In the genomic region with DNA sequence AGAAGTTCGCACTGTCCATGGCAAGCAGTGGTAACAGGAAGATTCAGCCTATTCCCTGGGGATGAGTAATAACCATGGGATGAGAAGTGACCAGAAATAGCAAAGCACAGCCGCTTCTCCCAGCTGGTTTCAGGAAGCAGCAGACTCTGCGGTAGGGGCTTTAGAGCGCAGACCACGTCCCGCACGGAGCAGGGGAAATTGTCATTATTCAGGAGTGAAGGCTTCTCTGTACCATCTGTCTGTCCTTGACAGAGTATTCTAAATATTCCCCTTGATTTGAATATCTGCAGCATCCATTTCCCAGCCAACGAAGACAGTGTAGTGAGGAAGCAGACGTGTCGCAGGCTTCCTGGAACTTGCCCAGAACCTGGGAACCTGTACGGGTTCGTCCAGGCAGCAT, we compare ENCODE assay signal across 20 cellular contexts.
DNase-seq lines count a peak whose midpoint lies in the region; ATAC-seq, FAIRE-seq and TF ChIP-seq lines count a peak whose summit lies in the region.
"Had no signal": no experiment of that assay in that cellular context is flagged by ENCODE, and none has a peak within 500 bp of the region (broad histone marks: within the 10 kb centered on the region; RNA-seq: fewer than 3 reads in every experiment).

No MANE protein-coding gene starts in this region.

- CTCF ChIA-PET in HepG2 (lab: Yijun Ruan, JAX; ENCODE audit: low intra/inter-chr PET ratio, low total read pairs): no interaction called here

- ATAC-seq in HepG2: no peak
- ATAC-seq: left lobe of liver, natural killer cell had no signal

- in situ Hi-C loops in HepG2 (cut with HindIII; ENCODE audit: extremely low pct_ligation_motif_present, low pct_unique_long_range_greater_than_20kb): no loop called here

- no peaks in the 10 kb centered on the region for H3K79me2 ChIP-seq in fibroblast of lung (ENCODE audit: control insufficient read depth, insufficient read depth, low read length)
- H3K79me2 ChIP-seq in HepG2 (ENCODE audit: insufficient read depth, low read length): no peaks in the 10 kb centered on the region

- no peaks in the 10 kb centered on the region for H4K20me1 ChIP-seq in BLaER1
- no peaks in the 10 kb centered on the region for H4K20me1 ChIP-seq in fibroblast of lung (ENCODE audit: control insufficient read depth, extremely low read depth, insufficient read depth, low read length)
- no peaks in the 10 kb centered on the region for H4K20me1 ChIP-seq in HepG2 (ENCODE audit: insufficient read depth, low read length)

- TF ChIP-seq EP300 in HepG2 (IDR thresholded peaks at IDR 0.05; ENCODE audit: low read depth in 2 of 2, low read length in 2 of 2) (no peak), HepG2 (CRISPR knock-in tag; IDR thresholded peaks at IDR 0.05; ENCODE audit: borderline replicate concordance) (no peak)

- H3K4me2 ChIP-seq in BLaER1 (peak overlapping the region; percentile 45), fibroblast of lung (ENCODE audit: extremely low read depth, insufficient read depth, low read length) (no peak overlapping the region), HepG2 (ENCODE audit: low read depth, low read length) (no peak overlapping the region)

- H3K4me1 ChIP-seq in BLaER1 (peaks cover 35% of the 10 kb centered on the region), fibroblast of lung (ENCODE audit: control insufficient read depth, extremely low read depth, insufficient read depth, low read length) (peaks cover 2% of the 10 kb centered on the region), Peyer's patch (no peaks in the 10 kb centered on the region), HepG2 (ENCODE audit: insufficient read depth, low read length) (peaks cover 47% of the 10 kb centered on the region)
- H3K4me1 ChIP-seq: transverse colon had no signal

- no peaks in the 10 kb centered on the region for H3K36me3 ChIP-seq in BLaER1
- H3K36me3 ChIP-seq in fibroblast of lung (ENCODE audit: control insufficient read depth, insufficient read depth, low read length): no peaks in the 10 kb centered on the region
- H3K36me3 ChIP-seq in Peyer's patch: no peaks in the 10 kb centered on the region
- no peaks in the 10 kb centered on the region for H3K36me3 ChIP-seq in HepG2 (replicated peaks in 1 of 2; ENCODE audit: control insufficient read depth in 1 of 2, insufficient read depth in 2 of 2, low read length in 2 of 2)
- H3K36me3 ChIP-seq: transverse colon had no signal

- TF ChIP-seq POLR2A in Peyer's patch (IDR thresholded peaks at IDR 0.05) (no peak), HepG2 (IDR thresholded peaks at IDR 0.05; ENCODE audit: insufficient read depth in 1 of 2, low read depth in 2 of 2, low read length in 2 of 2) (no peak)

- POLR2A ChIA-PET in HepG2 (lab: Yijun Ruan, JAX): no interaction called here

- no TSS peak for BruUV-seq in HepG2 (replicated peaks; lab: Mats Ljungman, UMichigan)

- H3K4me3 ChIP-seq in BLaER1 (no peak overlapping the region), fibroblast of lung (replicated peaks in 1 of 4; ENCODE audit: control extremely low read depth in 1 of 4, insufficient read depth in 1 of 4, low read depth in 3 of 4, low read length in 4 of 4) (no peak overlapping the region), Peyer's patch (no peak overlapping the region), HepG2 (replicated peaks in 1 of 3; ENCODE audit: insufficient read depth in 1 of 3, low read depth in 2 of 3, low read length in 3 of 3) (no peak overlapping the region)
- H3K4me3 ChIP-seq: transverse colon had no signal

- TF ChIP-seq CTCF in fibroblast of lung (conservative IDR thresholded peaks at IDR 0.05 in 1 of 2, IDR thresholded peaks at IDR 0.05 in 1 of 2; ENCODE audit: low read depth in 1 of 2, low read length in 2 of 2): no peak
- no peak for TF ChIP-seq CTCF in Peyer's patch (IDR thresholded peaks at IDR 0.05)
- TF ChIP-seq CTCF in HepG2 (CRISPR knock-in tag; IDR thresholded peaks at IDR 0.05): no peak

- H3K9me3 ChIP-seq in BLaER1: peaks cover 40% of the 10 kb centered on the region
- H3K9me3 ChIP-seq in fibroblast of lung (ENCODE audit: control insufficient read depth, insufficient read depth, low read depth, low read length): no peaks in the 10 kb centered on the region
- H3K9me3 ChIP-seq in Peyer's patch: no peaks in the 10 kb centered on the region
- H3K9me3 ChIP-seq in HepG2 (ENCODE audit: low read length): no peaks in the 10 kb centered on the region
- H3K9me3 ChIP-seq: transverse colon had no signal

- WGBS in HepG2 (ENCODE audit: low lambda C conversion rate): 89% methylated on average over 12 of the region's 12 CpGs

- FAIRE-seq in HepG2 (lab: Jason Lieb, UNC): no peak

- H2AFZ ChIP-seq in fibroblast of lung (ENCODE audit: low read length) (no peak overlapping the region), HepG2 (ENCODE audit: low read length) (no peak overlapping the region)

- intact Hi-C loops in HepG2 (cut with micrococcal nuclease; ENCODE audit: unreplicated experiment): no loop called here

- H3K9ac ChIP-seq in BLaER1 (no peak overlapping the region), fibroblast of lung (ENCODE audit: insufficient read depth, low read length) (no peak overlapping the region), HepG2 (ENCODE audit: insufficient read depth, low read depth, low read length) (no peak overlapping the region)

- DNase-seq in LHCN-M2 (ENCODE audit: low read depth) (peak; percentile 80), fibroblast of lung (ENCODE audit: low read depth in 2 of 2) (peak; percentile 68 to 81), occipital lobe (lab: John Stamatoyannopoulos, UW) (peak; percentile 29), NCI-H1694 (lab: John Stamatoyannopoulos, UW) (no peak), Peyer's patch (no peak), HepG2 (ENCODE audit: low spot score) (no peak), putamen (ENCODE audit: low spot score) (no peak)
- DNase-seq: activated CD4-positive, alpha-beta T cell treated with anti-CD3 and anti-CD28 coated beads for 48 hours; activated naive CD4-positive, alpha-beta T cell treated with anti-CD3 and anti-CD28 coated beads, Interleukin-2, amount 50 U/mL, for 16 hours; C1 segment of cervical spinal cord; cerebellar nuclear complex; DMS53; head of caudate nucleus; KG1; natural killer cell; NCI-H1105; stimulated activated CD4-positive, alpha-beta T cell treated with anti-CD3 and anti-CD28 coated beads, Interleukin-4, amount 100 ng/mL, for 24 hours; transverse colon had no signal

- H3K27ac ChIP-seq in BLaER1 (no peak overlapping the region), fibroblast of lung (ENCODE audit: insufficient read depth, low read length) (no peak overlapping the region), Peyer's patch (no peak overlapping the region), HepG2 (ENCODE audit: extremely low read length, insufficient read depth, low read length) (no peak overlapping the region)
- H3K27ac ChIP-seq: transverse colon had no signal

- H3K27me3 ChIP-seq in BLaER1: no peaks in the 10 kb centered on the region
- H3K27me3 ChIP-seq in fibroblast of lung (ENCODE audit: control insufficient read depth, insufficient read depth, low read length): no peaks in the 10 kb centered on the region
- no peaks in the 10 kb centered on the region for H3K27me3 ChIP-seq in Peyer's patch
- H3K27me3 ChIP-seq in HepG2 (ENCODE audit: control insufficient read depth in 1 of 2, insufficient read depth in 2 of 2, low read length in 2 of 2): no peaks in the 10 kb centered on the region
- H3K27me3 ChIP-seq: transverse colon had no signal

- no peak for TF ChIP-seq RAD21 in HepG2 (CRISPR knock-in tag; IDR thresholded peaks at IDR 0.05)

TF ChIP-seq in HepG2, 621 proteins besides CTCF, POLR2A, EP300 and RAD21 (continues in another document):
- TF ChIP-seq ZNF841 (CRISPR knock-in tag; IDR thresholded peaks at IDR 0.05; ENCODE audit: borderline replicate concordance): no peak
- no peak for TF ChIP-seq ZNF569 (CRISPR knock-in tag; IDR thresholded peaks at IDR 0.05; ENCODE audit: borderline replicate concordance)
- TF ChIP-seq HOXA7 (CRISPR knock-in tag; IDR thresholded peaks at IDR 0.05): no peak
- TF ChIP-seq JUNB (CRISPR knock-in tag; IDR thresholded peaks at IDR 0.05; ENCODE audit: borderline replicate concordance): no peak
- TF ChIP-seq ZNF101 (CRISPR knock-in tag; IDR thresholded peaks at IDR 0.05; ENCODE audit: borderline replicate concordance, low read depth): no peak
- no peak for TF ChIP-seq ZNF775 (CRISPR knock-in tag; IDR thresholded peaks at IDR 0.05; ENCODE audit: borderline replicate concordance)
- no peak for TF ChIP-seq U2AF1 (optimal IDR thresholded peaks at IDR 0.05; ENCODE audit: low read depth, low read length)
- TF ChIP-seq MBD4 (IDR thresholded peaks at IDR 0.05; ENCODE audit: borderline replicate concordance, low read length): no peak
- TF ChIP-seq ZNF44 (CRISPR knock-in tag; IDR thresholded peaks at IDR 0.05): no peak
- no peak for TF ChIP-seq NFIC (IDR thresholded peaks at IDR 0.05; ENCODE audit: low read length)
- TF ChIP-seq, protein P1, sequence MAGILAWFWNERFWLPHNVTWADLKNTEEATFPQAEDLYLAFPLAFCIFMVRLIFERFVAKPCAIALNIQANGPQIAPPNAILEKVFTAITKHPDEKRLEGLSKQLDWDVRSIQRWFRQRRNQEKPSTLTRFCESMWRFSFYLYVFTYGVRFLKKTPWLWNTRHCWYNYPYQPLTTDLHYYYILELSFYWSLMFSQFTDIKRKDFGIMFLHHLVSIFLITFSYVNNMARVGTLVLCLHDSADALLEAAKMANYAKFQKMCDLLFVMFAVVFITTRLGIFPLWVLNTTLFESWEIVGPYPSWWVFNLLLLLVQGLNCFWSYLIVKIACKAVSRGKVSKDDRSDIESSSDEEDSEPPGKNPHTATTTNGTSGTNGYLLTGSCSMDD (CRISPR knock-in tag; IDR thresholded peaks at IDR 0.05): no peak
- TF ChIP-seq ZNF296 (CRISPR knock-in tag; conservative IDR thresholded peaks at IDR 0.05): no peak
- no peak for TF ChIP-seq ERF (CRISPR knock-in tag; IDR thresholded peaks at IDR 0.05)
- no peak for TF ChIP-seq NAIF1 (CRISPR knock-in tag; IDR thresholded peaks at IDR 0.05; ENCODE audit: borderline replicate concordance)
- no peak for TF ChIP-seq HMG20A (CRISPR knock-in tag; IDR thresholded peaks at IDR 0.05; ENCODE audit: borderline replicate concordance)
- TF ChIP-seq ZNF430 (CRISPR knock-in tag; IDR thresholded peaks at IDR 0.05): no peak

Comparison
In these comparisons a context has a peak if more than half of its experiments do, and no peak if none do; other contexts are left out.
1. DNase-seq: peak in LHCN-M2 (single experiment), fibroblast of lung (2 of 2) and occipital lobe (single experiment); none in NCI-H1694 (single experiment), Peyer's patch (0 of 3), HepG2 (single experiment) and putamen (single experiment).